ENCODE assay signal across 9 cellular contexts in the genomic region with DNA sequence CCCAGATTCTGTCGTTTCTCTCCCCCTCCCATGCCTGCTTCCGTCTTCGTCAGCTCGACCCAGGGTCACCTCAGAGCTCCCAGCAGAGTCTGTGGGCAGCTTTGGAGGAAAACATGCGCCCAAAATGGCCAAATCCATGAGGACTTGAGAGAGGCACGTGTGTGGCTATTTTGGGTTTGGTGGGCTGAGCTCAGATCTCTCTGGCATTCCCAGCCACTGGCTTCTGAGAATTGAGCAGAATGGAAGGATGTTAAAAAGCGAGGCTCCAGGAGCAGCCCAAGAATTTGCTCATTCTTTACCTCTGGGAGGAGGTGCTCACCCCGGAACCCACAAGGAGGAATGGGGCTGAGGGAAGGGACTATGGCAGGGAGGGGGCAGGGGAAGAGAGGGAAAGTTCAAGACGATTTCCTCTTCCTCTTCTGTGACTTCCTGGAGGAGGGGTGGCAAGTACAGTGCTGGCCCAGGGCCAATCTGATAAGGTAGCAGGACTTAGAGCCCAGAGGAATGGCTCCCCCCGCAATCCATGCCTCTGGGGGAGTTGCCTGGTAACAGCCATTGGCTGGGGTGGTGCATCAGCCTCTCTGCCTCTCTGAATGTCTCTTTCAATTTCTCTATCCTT. TPM values are rescaled to one million over a fixed set of nuclear protein-coding genes. Genes with fewer than 3 reads are reported as not detected.
DNase-seq lines count a peak whose midpoint lies in the region; ATAC-seq and TF ChIP-seq lines count a peak whose summit lies in the region.
"Had no signal": no experiment of that assay in that cellular context is flagged by ENCODE, and none has a peak within 500 bp of the region (broad histone marks: within the 10 kb centered on the region; RNA-seq: fewer than 3 reads in every experiment).

No MANE protein-coding gene starts in this region.

- peak overlapping the region in 1 of 2 donors; percentile 20 for H3K4me3 ChIP-seq in right atrium auricular region
- peak overlapping the region in 2 of 3 donors; percentile 31 to 35 for H3K4me3 ChIP-seq in skeletal muscle tissue (ENCODE audit: low read length in 3 of 3)

- no peaks in the 10 kb centered on the region; the same call in 1 of the 2 replicates for H3K27me3 Mint-ChIP-seq in HFFc6 (ENCODE audit: insufficient read depth)
- peaks cover 2% of the 10 kb centered on the region for H3K27me3 Mint-ChIP-seq in activated CD8-positive, alpha-beta memory T cell treated with anti-CD3 and anti-CD28 coated beads, Interleukin-2, amount 10 ng/mL, durations not matched to agents 7 days and 5 days
- peaks cover 10% of the 10 kb centered on the region for H3K27me3 Mint-ChIP-seq in activated T-cell treated with anti-CD3 and anti-CD28 coated beads, Interleukin-2, amount 50 U/mL, for 72 hours (ENCODE audit: low read depth)

- WGBS in adipose tissue, 3 donors = 13 to 45% (median 14%) methylated on average over 10 of the region's 10 CpGs

- CTCF ChIA-PET in activated CD8-positive, alpha-beta memory T cell treated with anti-CD3 and anti-CD28 coated beads, Interleukin-2, amount 10 ng/mL, durations not matched to agents 7 days and 5 days (lab: Charles Lee) = no interaction called here

- H3K9me3 ChIP-seq in right atrium auricular region (no peaks in the 10 kb centered on the region), skeletal muscle tissue (ENCODE audit: control insufficient read depth in 3 of 3, low read length in 3 of 3) (no peaks in the 10 kb centered on the region)

- H3K27me3 ChIP-seq in right atrium auricular region = no peaks in the 10 kb centered on the region
- no peaks in the 10 kb centered on the region for H3K27me3 ChIP-seq in skeletal muscle tissue (ENCODE audit: control insufficient read depth in 3 of 3, insufficient read depth in 3 of 3, low read length in 3 of 3)

- H3K9me3 Mint-ChIP-seq in HFFc6 = peaks cover 5% of the 10 kb centered on the region; the same call in 1 of the 2 replicates
- H3K9me3 Mint-ChIP-seq in activated CD8-positive, alpha-beta memory T cell treated with anti-CD3 and anti-CD28 coated beads, Interleukin-2, amount 10 ng/mL, durations not matched to agents 7 days and 5 days (ENCODE audit: low read depth) = peaks cover 7% of the 10 kb centered on the region
- H3K9me3 Mint-ChIP-seq in activated T-cell treated with anti-CD3 and anti-CD28 coated beads, Interleukin-2, amount 50 U/mL, for 72 hours = peaks cover 9 to 14% of the 10 kb centered on the region in 2 donors

- H3K9ac ChIP-seq in skeletal muscle tissue (ENCODE audit: low read depth in 1 of 3, low read length in 3 of 3) = peak overlapping the region in 2 of 3 donors; percentile 15 to 30

- no peak overlapping the region for H3K4me3 Mint-ChIP-seq in HFFc6
- no peak overlapping the region for H3K4me3 Mint-ChIP-seq in activated CD8-positive, alpha-beta memory T cell treated with anti-CD3 and anti-CD28 coated beads, Interleukin-2, amount 10 ng/mL, durations not matched to agents 7 days and 5 days
- H3K4me3 Mint-ChIP-seq in activated T-cell treated with anti-CD3 and anti-CD28 coated beads, Interleukin-2, amount 50 U/mL, for 72 hours = no peak overlapping the region

- H3K4me1 ChIP-seq in right atrium auricular region (peaks cover 0 to 50% of the 10 kb centered on the region in 2 donors), skeletal muscle tissue (ENCODE audit: control insufficient read depth in 3 of 3, insufficient read depth in 3 of 3, low read length in 3 of 3) (peaks cover 7 to 23% (median 10%) of the 10 kb centered on the region in 3 donors)

- peak overlapping the region; percentile 26 for H3K27ac ChIP-seq in adipose tissue (ENCODE audit: low read depth, low read length)
- H3K27ac ChIP-seq in right atrium auricular region = peak overlapping the region; percentile 75 to 85
- peak overlapping the region; percentile 76 for H3K27ac ChIP-seq in skeletal muscle tissue (ENCODE audit: low read depth, low read length)

- no peaks in the 10 kb centered on the region for H3K36me3 ChIP-seq in right atrium auricular region
- H3K36me3 ChIP-seq in skeletal muscle tissue (ENCODE audit: control insufficient read depth in 3 of 3, insufficient read depth in 3 of 3, low read length in 3 of 3) = no peaks in the 10 kb centered on the region

- H3K4me1 Mint-ChIP-seq in HFFc6 (ENCODE audit: low read depth) = peaks cover 37% of the 10 kb centered on the region
- H3K4me1 Mint-ChIP-seq in activated CD8-positive, alpha-beta memory T cell treated with anti-CD3 and anti-CD28 coated beads, Interleukin-2, amount 10 ng/mL, durations not matched to agents 7 days and 5 days = peaks cover 5% of the 10 kb centered on the region
- H3K4me1 Mint-ChIP-seq in activated T-cell treated with anti-CD3 and anti-CD28 coated beads, Interleukin-2, amount 50 U/mL, for 72 hours (ENCODE audit: low read depth) = peaks cover 11% of the 10 kb centered on the region

- no peak for ATAC-seq in activated CD8-positive, alpha-beta memory T cell treated with anti-CD3 and anti-CD28 coated beads, Interleukin-2, amount 10 ng/mL, durations not matched to agents 7 days and 5 days
- ATAC-seq in activated T-cell treated with anti-CD3 and anti-CD28 coated beads, Interleukin-2, amount 50 U/mL, for 72 hours (replicated peaks in 1 of 2) = no peak
- ATAC-seq in GM18498 (IDR thresholded peaks at IDR 0.05; ENCODE audit: unreplicated experiment) = no peak

- TF ChIP-seq CTCF in HFFc6 (IDR thresholded peaks at IDR 0.05) (no peak), right atrium auricular region (IDR thresholded peaks at IDR 0.05) (no peak)

- DNase-seq in HFFc6 (peak; percentile 45), right atrium auricular region (ENCODE audit: low spot score) (peak; percentile 78), 8988T (no peak)
- DNase-seq in activated CD8-positive, alpha-beta memory T cell treated with anti-CD3 and anti-CD28 coated beads, Interleukin-2, amount 10 ng/mL, durations not matched to agents 7 days and 5 days = no peak
- DNase-seq in activated T-cell treated with anti-CD3 and anti-CD28 coated beads, Interleukin-2, amount 50 U/mL, for 72 hours = no peak
- DNase-seq: NCI-H446 had no signal

- H3K27ac Mint-ChIP-seq in HFFc6 = no peak overlapping the region; the same call in 1 of the 2 replicates
- H3K27ac Mint-ChIP-seq in activated CD8-positive, alpha-beta memory T cell treated with anti-CD3 and anti-CD28 coated beads, Interleukin-2, amount 10 ng/mL, durations not matched to agents 7 days and 5 days = no peak overlapping the region
- H3K27ac Mint-ChIP-seq in activated T-cell treated with anti-CD3 and anti-CD28 coated beads, Interleukin-2, amount 50 U/mL, for 72 hours = no peak overlapping the region

- peaks cover 26% of the 10 kb centered on the region for H3K36me3 Mint-ChIP-seq in HFFc6 (ENCODE audit: low read depth)
- H3K36me3 Mint-ChIP-seq in activated CD8-positive, alpha-beta memory T cell treated with anti-CD3 and anti-CD28 coated beads, Interleukin-2, amount 10 ng/mL, durations not matched to agents 7 days and 5 days = peaks cover 3% of the 10 kb centered on the region
- H3K36me3 Mint-ChIP-seq in activated T-cell treated with anti-CD3 and anti-CD28 coated beads, Interleukin-2, amount 50 U/mL, for 72 hours (ENCODE audit: insufficient read depth in 2 of 2) = peaks cover 7 to 12% of the 10 kb centered on the region in 2 donors

RNA-seq across cellular contexts. Expression of a gene that starts 20.1 kb away (rescaled TPM):
- 10 to 100 TPM; 18.1 to 35.8 (median 22.7) TPM for total RNA-seq in HFFc6 (2021; fragmentation: NEBNext Ultra II Directional; extraction: Animal tissue kit (Norgen Biotek cat#: 25700))
- polyA plus RNA-seq in adipose tissue = 10 to 100 TPM; 10.5 to 29.7 (median 25.6) TPM
- total RNA-seq in right atrium auricular region (100 to 1,000 TPM; 103 to 185 TPM), skeletal muscle tissue (66.3 TPM)
- not detected for total RNA-seq in activated CD8-positive, alpha-beta memory T cell treated with anti-CD3 and anti-CD28 coated beads, Interleukin-2, amount 10 ng/mL, durations not matched to agents 7 days and 5 days
- 1 to 10 TPM in 1 of 2 donors, under 1 TPM in 1; 0.58 to 1.2 TPM for total RNA-seq in activated T-cell treated with anti-CD3 and anti-CD28 coated beads, Interleukin-2, amount 50 U/mL, for 72 hours

Comparison
In these comparisons a context has a peak if more than half of its experiments do, and no peak if none do; other contexts are left out.
1. DNase-seq: peak in HFFc6 (single experiment) and right atrium auricular region (single experiment); none in activated CD8-positive, alpha-beta memory T cell treated with anti-CD3 and anti-CD28 coated beads, Interleukin-2, amount 10 ng/mL, durations not matched to agents 7 days and 5 days (single experiment), activated T-cell treated with anti-CD3 and anti-CD28 coated beads, Interleukin-2, amount 50 U/mL, for 72 hours (0 of 2) and 8988T (single experiment).
2. H3K27ac ChIP-seq: peak in every context shown above with its lines; median percentile 80 in right atrium auricular region; 76 in skeletal muscle tissue; 26 in adipose tissue.
3. RNA of a gene that starts 20.1 kb away (total RNA-seq): 103 to 185 TPM in right atrium auricular region, 66.3 TPM in skeletal muscle tissue (single experiment) and 18.1 to 35.8 TPM in HFFc6; 0.58 to 1.2 TPM in activated T-cell treated with anti-CD3 and anti-CD28 coated beads, Interleukin-2, amount 50 U/mL, for 72 hours and not detected in activated CD8-positive, alpha-beta memory T cell treated with anti-CD3 and anti-CD28 coated beads, Interleukin-2, amount 10 ng/mL, durations not matched to agents 7 days and 5 days; every median in the first group is over 4 times any median in the second.